15 cellular contexts compared by ENCODE assay signal in the genomic region with DNA sequence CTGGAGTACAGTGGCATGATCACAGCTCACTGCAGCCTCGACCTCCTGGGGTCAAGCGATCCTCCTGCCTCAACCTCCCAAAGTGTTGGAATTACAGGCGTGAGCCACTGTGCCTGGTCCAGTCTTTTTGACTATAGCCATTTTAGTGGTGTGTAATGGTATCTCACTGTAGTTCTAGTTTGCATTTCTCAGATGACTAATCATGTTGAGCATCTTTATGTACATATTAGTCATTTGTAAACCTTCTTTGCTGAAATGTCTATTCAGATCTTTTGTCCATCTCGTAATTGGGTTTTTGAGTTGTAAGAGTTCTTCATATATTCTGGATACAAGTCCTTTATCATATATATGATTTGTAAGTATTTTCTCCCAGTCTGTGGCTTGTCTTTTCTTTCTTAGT. TPM values are rescaled to one million over a fixed set of nuclear protein-coding genes. Genes with fewer than 3 reads are reported as not detected.
DNase-seq lines count a peak whose midpoint lies in the region; ATAC-seq and TF ChIP-seq lines count a peak whose summit lies in the region.
"Had no signal": no experiment of that assay in that cellular context is flagged by ENCODE, and none has a peak within 500 bp of the region (broad histone marks: within the 10 kb centered on the region; RNA-seq: fewer than 3 reads in every experiment).

No MANE protein-coding gene starts in this region.

- ATAC-seq in GM18502 (IDR thresholded peaks at IDR 0.05; ENCODE audit: poor library complexity, unreplicated experiment) (peak; percentile 86), HG02610 (IDR thresholded peaks at IDR 0.05; ENCODE audit: unreplicated experiment) (peak; percentile 76), foreskin keratinocyte (peak; percentile 98), HG03139 (IDR thresholded peaks at IDR 0.05; ENCODE audit: unreplicated experiment) (no peak)

- no peak for TF ChIP-seq POLR2A in lower leg skin (IDR thresholded peaks at IDR 0.05)

- H3K27me3 Mint-ChIP-seq in CD8-positive, alpha-beta memory T cell = no peaks in the 10 kb centered on the region

- POLR2A ChIA-PET in CD8-positive, alpha-beta memory T cell (lab: Charles Lee) = no interaction called here

- no peak overlapping the region for H3K27ac Mint-ChIP-seq in CD8-positive, alpha-beta memory T cell
- H3K27ac Mint-ChIP-seq: nephron progenitor cell had no signal

- CTCF ChIA-PET in CD8-positive, alpha-beta memory T cell (lab: Charles Lee) = interaction anchor here (0.8 to 1.0 kb wide), 2 partner anchors 14 to 15 kb away, joined by 4 read pairs; no protein-coding TSS in a partner anchor

- peaks cover 13 to 15% (median 13%) of the 10 kb centered on the region in 3 donors for H3K4me1 Mint-ChIP-seq in CD8-positive, alpha-beta memory T cell
- H3K4me1 Mint-ChIP-seq: nephron progenitor cell had no signal

- H3K9me3 ChIP-seq in CD8-positive, alpha-beta memory T cell (ENCODE audit: low read length) = no peaks in the 10 kb centered on the region
- H3K9me3 ChIP-seq: thoracic aorta had no signal

- no peak overlapping the region for H3K4me3 ChIP-seq in CD8-positive, alpha-beta memory T cell (ENCODE audit: low read length)
- H3K4me3 ChIP-seq in lower leg skin (ENCODE audit: low read depth, poor library complexity, severe bottlenecking) = no peak overlapping the region
- H3K4me3 ChIP-seq: thoracic aorta had no signal

- intact Hi-C loops in lower leg skin (cut with DNase I; ENCODE audit: low total_unique reads) = no loop called here

- no peak for TF ChIP-seq CTCF in foreskin keratinocyte (conservative IDR thresholded peaks at IDR 0.05)
- TF ChIP-seq CTCF in lower leg skin (IDR thresholded peaks at IDR 0.05) = no peak

- WGBS in lower leg skin, 2 donors = 96 to 97% methylated on average over 4 of the region's 4 CpGs

- H3K9me3 Mint-ChIP-seq in CD8-positive, alpha-beta memory T cell = no peaks in the 10 kb centered on the region
- H3K9me3 Mint-ChIP-seq: nephron progenitor cell had no signal

- H3K36me3 ChIP-seq in CD8-positive, alpha-beta memory T cell (ENCODE audit: insufficient read depth, low read length) = peaks cover 9% of the 10 kb centered on the region

- no peak overlapping the region for H3K4me3 Mint-ChIP-seq in CD8-positive, alpha-beta memory T cell
- H3K4me3 Mint-ChIP-seq: nephron progenitor cell had no signal

- H3K27ac ChIP-seq in foreskin keratinocyte = no peak overlapping the region
- H3K27ac ChIP-seq in CD8-positive, alpha-beta memory T cell (ENCODE audit: low read depth, low read length) = no peak overlapping the region
- H3K27ac ChIP-seq: thoracic aorta had no signal

- no peaks in the 10 kb centered on the region for H3K27me3 ChIP-seq in foreskin keratinocyte
- no peaks in the 10 kb centered on the region for H3K27me3 ChIP-seq in CD8-positive, alpha-beta memory T cell (ENCODE audit: insufficient read depth, low read length, poor library complexity, severe bottlenecking)

- H3K4me1 ChIP-seq in foreskin keratinocyte = peaks cover under 1% of the 10 kb centered on the region
- no peaks in the 10 kb centered on the region for H3K4me1 ChIP-seq in CD8-positive, alpha-beta memory T cell (ENCODE audit: insufficient read depth, low read length)

- DNase-seq in NCI-H460 (ENCODE audit: extremely low read depth, low read depth) (peak; percentile 53), foreskin keratinocyte (peak; percentile 34 to 63), ecto neural progenitor cell (ENCODE audit: low spot score) (no peak), lower leg skin (ENCODE audit: low spot score in 2 of 2) (no peak)
- no peak for DNase-seq in CD8-positive, alpha-beta memory T cell
- DNase-seq: activated T-cell treated with anti-CD3 and anti-CD28 coated beads, Interleukin-2, amount 50 U/mL, for 48 hours; DMS79 treated with DMSO at 0.1 percent for 48 hours; NCI-H69; nephron progenitor cell; stimulated activated CD4-positive, alpha-beta T cell treated with anti-CD3 and anti-CD28 coated beads, Interleukin-4, amount 100 ng/mL, for 1 hour; T1000 had no signal

- peaks cover 23 to 63% (median 34%) of the 10 kb centered on the region in 3 donors for H3K36me3 Mint-ChIP-seq in CD8-positive, alpha-beta memory T cell

RNA-seq across cellular contexts. Expression of a gene that starts 16.3 kb away (rescaled TPM):
- 91.1 and 106 TPM in 2 replicates for total RNA-seq in NCI-H460 (2014; rRNA removed; shearing (Covaris generic))
- polyA plus RNA-seq in NCI-H460 (2014; cell fraction: nucleus; rRNA removed) = 55.8 and 61.4 TPM in 2 replicates
- total RNA-seq in foreskin keratinocyte = 33.3 and 40.5 TPM in 2 replicates
- polyA plus RNA-seq in foreskin keratinocyte = 23.3 and 28.3 TPM in 2 replicates
- 10 to 100 TPM; 40.6 to 41.7 TPM for total RNA-seq in CD8-positive, alpha-beta memory T cell
- 33.0 TPM for polyA plus RNA-seq in CD8-positive, alpha-beta memory T cell
- 10 to 100 TPM; 12.6 to 40.1 (median 27.3) TPM for total RNA-seq in lower leg skin

Comparison
In these comparisons a context has a peak if more than half of its experiments do, and no peak if none do; other contexts are left out.
1. DNase-seq: peak in NCI-H460 (single experiment) and foreskin keratinocyte (2 of 2); none in ecto neural progenitor cell (single experiment), CD8-positive, alpha-beta memory T cell (0 of 5) and lower leg skin (0 of 2).